18 cellular contexts compared by ENCODE assay signal in the genomic region with DNA sequence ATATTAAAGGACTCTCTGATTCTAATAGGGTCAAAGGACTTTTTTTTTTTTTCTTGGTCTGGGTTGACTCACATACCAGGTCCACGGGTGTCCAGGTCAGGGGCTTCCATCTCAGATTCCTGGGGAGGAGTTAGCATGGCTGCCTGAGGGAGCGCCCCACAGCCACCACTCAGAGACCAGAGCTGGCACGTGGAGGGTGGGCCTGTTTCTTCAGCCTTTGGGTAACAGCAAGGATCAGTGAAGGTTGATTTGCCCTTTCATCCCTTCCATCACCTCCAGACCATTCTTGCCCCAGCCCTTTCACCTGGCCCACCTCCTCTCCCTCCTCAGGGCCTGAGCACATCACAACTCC. TPM values are rescaled to one million over a fixed set of nuclear protein-coding genes. Genes with fewer than 3 reads are reported as not detected.
DNase-seq lines count a peak whose midpoint lies in the region; ATAC-seq, FAIRE-seq and TF ChIP-seq lines count a peak whose summit lies in the region.
"Had no signal": no experiment of that assay in that cellular context is flagged by ENCODE, and none has a peak within 500 bp of the region (broad histone marks: within the 10 kb centered on the region; RNA-seq: fewer than 3 reads in every experiment).

No MANE protein-coding gene starts in this region.

- TF ChIP-seq RAD21 in H1 (IDR thresholded peaks at IDR 0.05 in 1 of 2, conservative IDR thresholded peaks at IDR 0.05 in 1 of 2; ENCODE audit: low read depth in 2 of 2, low read length in 2 of 2), result no peak

- POLR2A ChIA-PET in CD4-positive, alpha-beta memory T cell (lab: Charles Lee; ENCODE audit: partially characterized antibody), result interaction anchor here (12.7 kb wide), 1 partner anchor 69 kb away, joined by 188 read pairs; the partner anchor contains the start of genes ATF6B and FKBPL
- POLR2A ChIA-PET in H1 (lab: Charles Lee; ENCODE audit: partially characterized antibody), result interaction anchor here (1.1 to 13.3 kb wide), 3 partner anchors 19 to 92 kb away, joined by 3 to 194 read pairs (median 4); partner anchors contain the start of genes AGPAT1, PRRT1 and RNF5
- POLR2A ChIA-PET in PC-9 (lab: Charles Lee; ENCODE audit: unreplicated experiment), result no interaction called here

- H4K20me1 ChIP-seq in H1 (replicated peaks in 1 of 2; ENCODE audit: control insufficient read depth in 1 of 2, insufficient read depth in 2 of 2, low read length in 2 of 2) (no peaks in the 10 kb centered on the region), PC-9 (ENCODE audit: insufficient read depth) (no peaks in the 10 kb centered on the region)

- no peak overlapping the region for H3K18ac ChIP-seq in H1 (ENCODE audit: extremely low read depth, low read length)

- H4K5ac ChIP-seq in H1 (ENCODE audit: insufficient read length, low read depth, low read length), result no peak overlapping the region

- peak overlapping the region; percentile 43; the same call in 1 of the 2 replicates for H2AK5ac ChIP-seq in H1 (ENCODE audit: low read depth, low read length)

- H3K27ac ChIP-seq in CD4-positive, alpha-beta memory T cell (ENCODE audit: low read depth, low read length), result no peak overlapping the region
- H3K27ac ChIP-seq in H1 (ENCODE audit: low read depth, low read length) (no peak overlapping the region), caudate nucleus (ENCODE audit: low read depth, low read length) (no peak overlapping the region), PC-9 (no peak overlapping the region)
- H3K27ac ChIP-seq: Peyer's patch had no signal

- no peak overlapping the region for H2BK12ac ChIP-seq in H1 (ENCODE audit: low read depth, low read length)

- H3K27me3 ChIP-seq in CD4-positive, alpha-beta memory T cell (ENCODE audit: insufficient read depth, low read length), result no peaks in the 10 kb centered on the region
- H3K27me3 ChIP-seq in H1 (replicated peaks in 1 of 4; ENCODE audit: control insufficient read depth in 3 of 4, extremely low read depth in 1 of 4, insufficient read depth in 3 of 4, low read length in 3 of 4) (no peaks in the 10 kb centered on the region), PC-9 (ENCODE audit: insufficient read depth, low read depth) (peaks cover 24% of the 10 kb centered on the region)
- H3K27me3 ChIP-seq: Peyer's patch had no signal

- H3K14ac ChIP-seq in H1 (ENCODE audit: insufficient read length), result no peak overlapping the region

- no peaks in the 10 kb centered on the region for H3K9me3 ChIP-seq in CD4-positive, alpha-beta memory T cell (ENCODE audit: control insufficient read depth in 1 of 2, low read length in 2 of 2)
- H3K9me3 ChIP-seq in H1 (ENCODE audit: insufficient read depth in 2 of 2, low read depth in 1 of 2, low read length in 1 of 2) (no peaks in the 10 kb centered on the region), PC-9 (ENCODE audit: insufficient read depth, low read depth) (no peaks in the 10 kb centered on the region)
- H3K9me3 ChIP-seq: HAP-1, Peyer's patch had no signal

- ATAC-seq in natural killer cell, result no peak

- CTCF ChIA-PET in CD4-positive, alpha-beta memory T cell (lab: Charles Lee; ENCODE audit: partially characterized antibody), result no interaction called here
- CTCF ChIA-PET in H1 (lab: Charles Lee; ENCODE audit: partially characterized antibody) (interaction anchor here (0.9 to 2.6 kb wide), 4 partner anchors 9 to 80 kb away, joined by 3 to 9 read pairs (median 4); partner anchors contain the start of gene NOTCH4), PC-9 (lab: Charles Lee) (no interaction called here)

- peaks cover 0 to 3% (median 0%) of the 10 kb centered on the region in 7 donors for H3K9me3 Mint-ChIP-seq in CD14-positive monocyte
- H3K9me3 Mint-ChIP-seq in CD4-positive, alpha-beta memory T cell, result no peaks in the 10 kb centered on the region
- H3K9me3 Mint-ChIP-seq in natural killer cell, result no peaks in the 10 kb centered on the region

- no TSS peak for BruUV-seq in PC-9 (replicated peaks; lab: Mats Ljungman, UMichigan)

- no peaks in the 10 kb centered on the region for H3K9me2 ChIP-seq in PC-9 (ENCODE audit: insufficient read depth)

- no peak overlapping the region for H3K23ac ChIP-seq in H1 (ENCODE audit: insufficient read length)

- no peak overlapping the region for H2BK120ac ChIP-seq in H1 (replicated peaks; ENCODE audit: low read depth, low read length)

- no peak for TF ChIP-seq EP300 in H1 (IDR thresholded peaks at IDR 0.05; ENCODE audit: borderline replicate concordance in 1 of 2, low read depth in 2 of 2, low read length in 2 of 2)

- H3K36me3 ChIP-seq in CD4-positive, alpha-beta memory T cell (ENCODE audit: insufficient read depth, low read length), result no peaks in the 10 kb centered on the region
- H3K36me3 ChIP-seq in H1 (ENCODE audit: control insufficient read depth in 2 of 4, insufficient read depth in 4 of 4, low read length in 3 of 4), result no peaks in the 10 kb centered on the region
- H3K36me3 ChIP-seq in PC-9 (ENCODE audit: low read depth), result no peaks in the 10 kb centered on the region
- H3K36me3 ChIP-seq: HAP-1, Peyer's patch had no signal

- peaks cover 28% of the 10 kb centered on the region for H3K4me1 ChIP-seq in CD4-positive, alpha-beta memory T cell (ENCODE audit: insufficient read depth, low read length)
- H3K4me1 ChIP-seq in H1 (replicated peaks in 1 of 4; ENCODE audit: control insufficient read depth in 3 of 4, insufficient read depth in 4 of 4, low read length in 3 of 4), result peaks cover 8 to 22% (median 10%) of the 10 kb centered on the region in 4 experiments
- peaks cover 11% of the 10 kb centered on the region for H3K4me1 ChIP-seq in PC-9 (replicated peaks; ENCODE audit: insufficient read depth)

- H3K23me2 ChIP-seq in H1 (ENCODE audit: low read depth, low read length), result peaks cover 7% of the 10 kb centered on the region; the same call in 1 of the 2 replicates

- H3K9ac ChIP-seq in H1 (replicated peaks in 1 of 4; ENCODE audit: extremely low read depth in 1 of 4, low read depth in 3 of 4, low read length in 3 of 4), result no peak overlapping the region

- H2AFZ ChIP-seq in H1 (ENCODE audit: low read length) (no peak overlapping the region), PC-9 (no peak overlapping the region)

- H3K4ac ChIP-seq in H1 (replicated peaks; ENCODE audit: insufficient read length, low read depth, low read length), result no peak overlapping the region

- no peak overlapping the region for H3K56ac ChIP-seq in H1 (replicated peaks; ENCODE audit: insufficient read length, low read depth, low read length)

- H3K27me3 Mint-ChIP-seq in CD14-positive monocyte (ENCODE audit: low read depth in 3 of 3), result peaks cover 0 to 15% (median 2%) of the 10 kb centered on the region in 3 donors
- peaks cover 0 to 2% of the 10 kb centered on the region in 2 donors for H3K27me3 Mint-ChIP-seq in CD4-positive, alpha-beta memory T cell
- H3K27me3 Mint-ChIP-seq in natural killer cell (ENCODE audit: low read depth in 2 of 2), result no peaks in the 10 kb centered on the region

- no peak overlapping the region; the same call in 1 of the 2 replicates for H2BK15ac ChIP-seq in H1 (ENCODE audit: low read length)

- H3K4me1 Mint-ChIP-seq in CD14-positive monocyte (peaks cover 37% of the 10 kb centered on the region), natural killer cell (peaks cover 34 to 39% of the 10 kb centered on the region in 2 donors)
- H3K4me1 Mint-ChIP-seq in CD4-positive, alpha-beta memory T cell, result peaks cover 23 to 36% (median 26%) of the 10 kb centered on the region in 4 donors

- H3F3A ChIP-seq in PC-9 (ENCODE audit: insufficient read depth, low read depth), result peaks cover 17% of the 10 kb centered on the region

- peak overlapping the region; percentile 81 for H4K91ac ChIP-seq in H1 (replicated peaks; ENCODE audit: insufficient read length, low read length)

- H3K79me2 ChIP-seq in H1 (ENCODE audit: control insufficient read depth in 1 of 2, insufficient read depth in 2 of 2, low read length in 2 of 2) (no peaks in the 10 kb centered on the region), PC-9 (ENCODE audit: low read depth) (no peaks in the 10 kb centered on the region)

- TF ChIP-seq CTCF in CD14-positive monocyte (IDR thresholded peaks at IDR 0.05), result no peak
- TF ChIP-seq CTCF in H1 (IDR thresholded peaks at IDR 0.05; ENCODE audit: control extremely low read depth in 1 of 3, insufficient read depth in 1 of 3, low read depth in 1 of 3, low read length in 3 of 3), result no peak
- no peak for TF ChIP-seq CTCF in natural killer cell (IDR thresholded peaks at IDR 0.05)
- TF ChIP-seq CTCF in PC-9 (conservative IDR thresholded peaks at IDR 0.05), result no peak

- 89% methylated on average over 3 of the region's 3 CpGs; no CpG with 5 or more reads in 1 of the 2 experiments for WGBS in H1 (ENCODE audit: extremely low coverage in 1 of 2, insufficient coverage in 1 of 2, insufficient read length in 1 of 2, insufficient replicate concordance in 2 of 2, low coverage in 1 of 2, low lambda C conversion rate in 2 of 2, missing lambda C conversion rate in 1 of 2), 2 experiments

- no peak for FAIRE-seq in H1 (lab: Jason Lieb, UNC)

- H3K4me2 ChIP-seq in H1 (ENCODE audit: insufficient read depth in 1 of 2, low read depth in 2 of 2, low read length in 2 of 2) (no peak overlapping the region), PC-9 (no peak overlapping the region)

- H3K36me3 Mint-ChIP-seq in CD14-positive monocyte (no peaks in the 10 kb centered on the region), natural killer cell (no peaks in the 10 kb centered on the region)
- peaks cover 0 to 2% of the 10 kb centered on the region in 2 donors for H3K36me3 Mint-ChIP-seq in CD4-positive, alpha-beta memory T cell

- no peak overlapping the region for H3K4me3 ChIP-seq in CD4-positive, alpha-beta memory T cell (ENCODE audit: low read length in 2 of 2)
- no peak overlapping the region for H3K4me3 ChIP-seq in H1 (ENCODE audit: extremely low read depth in 1 of 4, insufficient read depth in 2 of 4, low read depth in 3 of 4, low read length in 4 of 4)
- H3K4me3 ChIP-seq in PC-9, result no peak overlapping the region
- H3K4me3 ChIP-seq: HAP-1, Peyer's patch had no signal

- TF ChIP-seq POLR2A in H1 (IDR thresholded peaks at IDR 0.05; ENCODE audit: control extremely low read depth in 1 of 2, low read depth in 2 of 2, low read length in 2 of 2), result no peak

- no peak overlapping the region for H2BK20ac ChIP-seq in H1 (ENCODE audit: low read length)

- no peak overlapping the region for H3K4me3 Mint-ChIP-seq in CD14-positive monocyte
- peak overlapping the region in 1 of 8 donors; percentile 30 for H3K4me3 Mint-ChIP-seq in CD4-positive, alpha-beta memory T cell
- peak overlapping the region; percentile 42 for H3K4me3 Mint-ChIP-seq in natural killer cell

- H4K8ac ChIP-seq in H1 (ENCODE audit: extremely low read depth, insufficient read depth, low read length), result no peak overlapping the region; the same call in 1 of the 2 replicates

- no peak overlapping the region for H2BK5ac ChIP-seq in H1 (ENCODE audit: low read depth, low read length)

- H3K27ac Mint-ChIP-seq in CD14-positive monocyte (peak overlapping the region in 5 of 7 donors; percentile 40 to 100 (median 100)), natural killer cell (peak overlapping the region; percentile 60 to 71)
- peak overlapping the region in 5 of 7 donors; percentile 50 to 84 (median 65) for H3K27ac Mint-ChIP-seq in CD4-positive, alpha-beta memory T cell

- intact Hi-C loops in CD14-positive monocyte (cut with micrococcal nuclease) (loop anchor here in 1 of 2 donors (5.0 kb wide), 1 partner anchor 81 kb away; no protein-coding TSS in a partner anchor), natural killer cell (cut with micrococcal nuclease) (loop anchor here (5.0 to 10.0 kb wide), 3 partner anchors 224 to 774 kb away; partner anchors contain the start of genes DXO and PSMB8), PC-9 (cut with micrococcal nuclease; ENCODE audit: unreplicated experiment) (loop anchor here (5.0 to 10.0 kb wide), 4 partner anchors 66 to 776 kb away; partner anchors contain the start of genes ATP6V1G2, DDX39B, FKBPL and NFKBIL1)
- intact Hi-C loops in CD4-positive, alpha-beta memory T cell (cut with micrococcal nuclease), result loop anchor here (10.0 kb wide), 2 partner anchors 1006 to 1216 kb away; partner anchors contain the start of genes CUTA, HSD17B8, PHF1 and RING1

- no peaks in the 10 kb centered on the region for H3K79me1 ChIP-seq in H1 (ENCODE audit: low read depth, low read length)

- DNase-seq in CD14-positive monocyte (ENCODE audit: low spot score), result no peak
- DNase-seq in CD4-positive, alpha-beta memory T cell, result no peak
- DNase-seq in H1 (ENCODE audit: low read depth in 1 of 2, low spot score in 2 of 2), result no peak
- no peak for DNase-seq in natural killer cell
- no peak for DNase-seq in activated gamma-delta T cell treated with Interleukin-2 at 50 U/mL for 16 hours
- DNase-seq in caudate nucleus (lab: John Stamatoyannopoulos, UW), result no peak
- DNase-seq in PC-9, result no peak
- DNase-seq in MV-4-11 (lab: John Stamatoyannopoulos, UW), result no peak
- DNase-seq: COR-L47, DMS53, KG1, NCI-H1092, NCI-H1694, NCI-H446, NCI-H748 treated with DMSO at 0.1 percent for 48 hours, Peyer's patch, SIG-M5 had no signal

RNA-seq across cellular contexts. Expression of gene GPSM3, which starts 5.9 kb away (rescaled TPM):
- polyA plus RNA-seq in CD14-positive monocyte, result 100 to 1,000 TPM in 1 of 2 donors, 10 to 100 TPM in 1; 86.1 to 101 TPM
- 100 to 1,000 TPM; 309 to 313 TPM for total RNA-seq in CD4-positive, alpha-beta memory T cell
- 100 to 1,000 TPM; 110 to 165 TPM for polyA plus RNA-seq in CD4-positive, alpha-beta memory T cell
- 6.0 and 6.6 TPM in 2 replicates for total RNA-seq in H1 (2021; fragmentation: NEBNext Ultra II Directional; extraction: Animal tissue kit (Norgen Biotek cat#: 25700))
- 9.8 and 10.6 TPM in 2 replicates for polyA plus RNA-seq in H1 (2011; rRNA removed)
- 6.9 TPM for polyA plus RNA-seq in H1 (2011; cell fraction: cytosol; rRNA removed)
- polyA plus RNA-seq in H1 (2011; cell fraction: nucleus; rRNA removed), result 10.3 TPM
- 6.3 to 10.7 TPM (median 8.7 TPM) in 4 replicates for polyA plus RNA-seq in H1 (2012, experiment 1 of 2)
- 10.1 TPM for polyA plus RNA-seq in H1 (2012, experiment 2 of 2)
- polyA plus RNA-seq in H1 (2013, experiment 1 of 2), result 6.8 TPM
- polyA plus RNA-seq in H1 (2013, experiment 2 of 2), result 5.9 TPM
- polyA minus RNA-seq in H1 (2011; rRNA and poly(A)+ RNA removed), result 2.2 and 2.8 TPM in 2 replicates
- 3.4 TPM for polyA minus RNA-seq in H1 (2011; cell fraction: cytosol; rRNA and poly(A)+ RNA removed)
- polyA minus RNA-seq in H1 (2011; cell fraction: nucleus; rRNA and poly(A)+ RNA removed), result 2.4 TPM
- total RNA-seq in natural killer cell, result 100 to 1,000 TPM; 216 to 240 (median 221) TPM
- total RNA-seq in PC-9 (2021), result 8.6 and 10.4 TPM in 2 replicates

RNA-seq across cellular contexts. Expression of gene PBX2, which starts 8.3 kb away (rescaled TPM):
- polyA plus RNA-seq in CD14-positive monocyte, result 1 to 10 TPM; 1.9 to 4.0 TPM
- total RNA-seq in CD4-positive, alpha-beta memory T cell, result 100 to 1,000 TPM; 188 to 192 TPM
- 1 to 10 TPM in 1 of 2 donors, under 1 TPM in 1; 0.57 to 1.8 TPM for polyA plus RNA-seq in CD4-positive, alpha-beta memory T cell
- total RNA-seq in H1 (2021; fragmentation: NEBNext Ultra II Directional; extraction: Animal tissue kit (Norgen Biotek cat#: 25700)), result 130 and 133 TPM in 2 replicates
- 102 and 109 TPM in 2 replicates for polyA plus RNA-seq in H1 (2011; rRNA removed)
- 124 TPM for polyA plus RNA-seq in H1 (2011; cell fraction: cytosol; rRNA removed)
- 287 TPM for polyA plus RNA-seq in H1 (2011; cell fraction: nucleus; rRNA removed)
- 114 to 152 TPM (median 137 TPM) in 4 replicates for polyA plus RNA-seq in H1 (2012, experiment 1 of 2)
- 73.3 TPM for polyA plus RNA-seq in H1 (2012, experiment 2 of 2)
- 77.2 TPM for polyA plus RNA-seq in H1 (2013, experiment 1 of 2)
- polyA plus RNA-seq in H1 (2013, experiment 2 of 2), result 72.5 TPM
- polyA minus RNA-seq in H1 (2011; rRNA and poly(A)+ RNA removed), result 105 and 121 TPM in 2 replicates
- 63.4 TPM for polyA minus RNA-seq in H1 (2011; cell fraction: cytosol; rRNA and poly(A)+ RNA removed)
- 68.9 TPM for polyA minus RNA-seq in H1 (2011; cell fraction: nucleus; rRNA and poly(A)+ RNA removed)
- total RNA-seq in natural killer cell, result 100 to 1,000 TPM; 111 to 116 (median 112) TPM
- total RNA-seq in PC-9 (2021), result 88.2 and 89.3 TPM in 2 replicates

RNA-seq across cellular contexts. Expression of gene AGER, which starts 14.3 kb away (rescaled TPM):
- under 1 TPM in 1 of 2 donors, not detected in 1; 0.60 TPM for polyA plus RNA-seq in CD14-positive monocyte
- total RNA-seq in CD4-positive, alpha-beta memory T cell, result 10 to 100 TPM; 74.8 to 77.3 TPM
- under 1 TPM in 1 of 2 donors, not detected in 1; 0.62 TPM for polyA plus RNA-seq in CD4-positive, alpha-beta memory T cell
- total RNA-seq in H1 (2021; fragmentation: NEBNext Ultra II Directional; extraction: Animal tissue kit (Norgen Biotek cat#: 25700)), result 9.6 and 10.9 TPM in 2 replicates
- 3.8 and 5.5 TPM in 2 replicates for polyA plus RNA-seq in H1 (2011; rRNA removed)
- 7.7 TPM for polyA plus RNA-seq in H1 (2011; cell fraction: cytosol; rRNA removed)
- polyA plus RNA-seq in H1 (2011; cell fraction: nucleus; rRNA removed), result 72.9 TPM
- 13.2 to 17.1 TPM (median 14.7 TPM) in 4 replicates for polyA plus RNA-seq in H1 (2012, experiment 1 of 2)
- 7.8 TPM for polyA plus RNA-seq in H1 (2012, experiment 2 of 2)
- 9.7 TPM for polyA plus RNA-seq in H1 (2013, experiment 1 of 2)
- polyA plus RNA-seq in H1 (2013, experiment 2 of 2), result 8.4 TPM
- polyA minus RNA-seq in H1 (2011; rRNA and poly(A)+ RNA removed), result 1.5 and 2.4 TPM in 2 replicates
- polyA minus RNA-seq in H1 (2011; cell fraction: cytosol; rRNA and poly(A)+ RNA removed), result 2.1 TPM
- 6.9 TPM for polyA minus RNA-seq in H1 (2011; cell fraction: nucleus; rRNA and poly(A)+ RNA removed)
- total RNA-seq in natural killer cell, result 10 to 100 TPM; 19.0 to 25.1 (median 22.9) TPM
- total RNA-seq in PC-9 (2021), result 18.1 and 20.4 TPM in 2 replicates

RNA-seq across cellular contexts. Expression of gene RNF5, which starts 20.1 kb away (rescaled TPM):
- 100 to 1,000 TPM in 1 of 2 donors, 10 to 100 TPM in 1; 83.5 to 108 TPM for polyA plus RNA-seq in CD14-positive monocyte
- 10 to 100 TPM; 44.2 to 47.7 TPM for total RNA-seq in CD4-positive, alpha-beta memory T cell
- 100 to 1,000 TPM; 102 to 129 TPM for polyA plus RNA-seq in CD4-positive, alpha-beta memory T cell
- total RNA-seq in H1 (2021; fragmentation: NEBNext Ultra II Directional; extraction: Animal tissue kit (Norgen Biotek cat#: 25700)), result 90.0 and 90.3 TPM in 2 replicates
- polyA plus RNA-seq in H1 (2011; rRNA removed), result 145 and 158 TPM in 2 replicates
- polyA plus RNA-seq in H1 (2011; cell fraction: cytosol; rRNA removed), result 172 TPM
- polyA plus RNA-seq in H1 (2011; cell fraction: nucleus; rRNA removed), result 63.3 TPM
- 94.2 to 175 TPM (median 145 TPM) in 4 replicates for polyA plus RNA-seq in H1 (2012, experiment 1 of 2)
- 192 TPM for polyA plus RNA-seq in H1 (2012, experiment 2 of 2)
- 89.0 TPM for polyA plus RNA-seq in H1 (2013, experiment 1 of 2)
- 93.6 TPM for polyA plus RNA-seq in H1 (2013, experiment 2 of 2)
- polyA minus RNA-seq in H1 (2011; rRNA and poly(A)+ RNA removed), result 34.5 and 36.0 TPM in 2 replicates
- 30.4 TPM for polyA minus RNA-seq in H1 (2011; cell fraction: cytosol; rRNA and poly(A)+ RNA removed)
- polyA minus RNA-seq in H1 (2011; cell fraction: nucleus; rRNA and poly(A)+ RNA removed), result 18.5 TPM
- total RNA-seq in natural killer cell, result 10 to 100 TPM; 35.1 to 39.2 (median 36.6) TPM
- 45.6 and 51.3 TPM in 2 replicates for total RNA-seq in PC-9 (2021)

RNA-seq across cellular contexts. Expression of gene AGPAT1, which starts 22.4 kb away (rescaled TPM):
- 10 to 100 TPM in 1 of 2 donors, 1 to 10 TPM in 1; 9.9 to 11.3 TPM for polyA plus RNA-seq in CD14-positive monocyte
- 10 to 100 TPM; 32.2 to 32.8 TPM for total RNA-seq in CD4-positive, alpha-beta memory T cell
- 10 to 100 TPM; 15.3 to 16.4 TPM for polyA plus RNA-seq in CD4-positive, alpha-beta memory T cell
- 96.0 and 101 TPM in 2 replicates for total RNA-seq in H1 (2021; fragmentation: NEBNext Ultra II Directional; extraction: Animal tissue kit (Norgen Biotek cat#: 25700))
- 222 and 287 TPM in 2 replicates for polyA plus RNA-seq in H1 (2011; rRNA removed)
- 133 TPM for polyA plus RNA-seq in H1 (2011; cell fraction: cytosol; rRNA removed)
- polyA plus RNA-seq in H1 (2011; cell fraction: nucleus; rRNA removed), result 189 TPM
- 118 to 136 TPM (median 128 TPM) in 4 replicates for polyA plus RNA-seq in H1 (2012, experiment 1 of 2)
- polyA plus RNA-seq in H1 (2012, experiment 2 of 2), result 145 TPM
- polyA plus RNA-seq in H1 (2013, experiment 1 of 2), result 100 TPM
- polyA plus RNA-seq in H1 (2013, experiment 2 of 2), result 108 TPM
- 149 and 233 TPM in 2 replicates for polyA minus RNA-seq in H1 (2011; rRNA and poly(A)+ RNA removed)
- 107 TPM for polyA minus RNA-seq in H1 (2011; cell fraction: cytosol; rRNA and poly(A)+ RNA removed)
- polyA minus RNA-seq in H1 (2011; cell fraction: nucleus; rRNA and poly(A)+ RNA removed), result 64.9 TPM
- 10 to 100 TPM; 29.5 to 31.9 (median 31.2) TPM for total RNA-seq in natural killer cell
- 58.9 and 61.7 TPM in 2 replicates for total RNA-seq in PC-9 (2021)

Comparison
In these comparisons a context has a peak if more than half of its experiments do, and no peak if none do; other contexts are left out.
1. RNA of gene GPSM3, which starts 5.9 kb away (total RNA-seq): 309 to 313 TPM in CD4-positive, alpha-beta memory T cell and 216 to 240 TPM in natural killer cell; 8.6 to 10.4 TPM in PC-9 and 6.0 to 6.6 TPM in H1; every median in the first group is over 10 times any median in the second.
2. Peak in every context shown above with its lines, with median percentiles within 50 percentile points of each other: H3K27ac Mint-ChIP-seq.